In genomic region chr7:157702311-157703023, GRCh38 we compare ENCODE assay signal across 1 cellular context.
TF ChIP-seq lines count a peak whose summit lies in the region.

No MANE protein-coding gene starts in this region.

TF ChIP-seq in HCT116, 20 proteins besides CTCF, POLR2A, EP300 and RAD21 (continued from another document):
- TF ChIP-seq ZBTB33 (IDR thresholded peaks at IDR 0.05; ENCODE audit: extremely low read depth, insufficient replicate concordance, low read length): no peak
- TF ChIP-seq ZNF274 (IDR thresholded peaks at IDR 0.05; ENCODE audit: low read depth, low read length): no peak
